In the genomic region with DNA sequence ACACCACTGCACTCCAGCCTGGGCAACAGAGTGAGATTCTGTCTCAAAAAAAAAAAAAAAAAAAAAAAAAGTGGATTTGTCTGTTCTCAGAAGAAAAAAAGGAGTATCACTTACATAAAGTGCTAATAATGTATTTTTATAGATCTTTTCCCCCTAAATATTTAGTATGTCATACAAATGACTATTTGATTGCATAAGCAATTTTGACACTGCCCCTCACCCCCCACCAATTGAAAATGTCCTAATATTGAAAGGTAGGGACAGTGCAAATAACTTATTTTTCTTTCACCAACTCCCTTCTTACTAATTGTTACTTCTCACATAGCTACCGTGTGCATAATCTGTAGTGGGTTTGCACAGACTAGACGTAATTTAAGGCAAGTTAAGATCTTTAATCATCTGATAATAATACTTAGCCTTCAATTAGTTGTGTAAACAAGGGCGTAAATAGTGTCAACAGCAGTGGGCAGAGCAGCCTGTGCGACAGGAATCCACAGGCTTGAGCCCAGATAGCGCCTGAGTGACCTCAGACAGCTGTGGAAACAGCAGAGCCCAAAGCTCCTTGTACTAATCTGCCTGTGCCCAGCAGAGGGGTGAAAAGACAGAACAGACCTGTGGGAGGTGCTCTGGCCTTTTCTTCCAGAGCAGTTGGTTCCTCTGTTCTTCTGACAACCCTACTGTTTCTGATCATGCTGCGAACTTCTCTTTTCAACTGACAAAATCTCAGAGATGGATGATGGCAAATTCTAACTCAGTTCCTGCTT, we compare ENCODE assay signal across 8 cellular contexts. TPM values are rescaled to one million over a fixed set of nuclear protein-coding genes. Genes with fewer than 3 reads are reported as not detected.
DNase-seq lines count a peak whose midpoint lies in the region; ATAC-seq and TF ChIP-seq lines count a peak whose summit lies in the region.

No MANE protein-coding gene starts in this region.

- H3K36me3 Mint-ChIP-seq in activated CD4-positive, alpha-beta memory T cell treated with anti-CD3 and anti-CD28 coated beads, Interleukin-2, amount 10 ng/mL, durations not matched to agents 7 days and 5 days (ENCODE audit: low read depth) = peaks cover 2% of the 10 kb centered on the region

- no peak overlapping the region for H3K27ac ChIP-seq in sigmoid colon

- peak; percentile 73 for TF ChIP-seq CTCF in GM10266 (IDR thresholded peaks at IDR 0.05; ENCODE audit: control insufficient read depth, insufficient read depth, low read depth, missing control alignments)
- TF ChIP-seq CTCF in fibroblast of mammary gland (conservative IDR thresholded peaks at IDR 0.05; ENCODE audit: control insufficient read depth, insufficient read depth, low read depth, low read length) = peak; percentile 55
- peak; percentile 5 to 43 (median 35) for TF ChIP-seq CTCF in sigmoid colon (IDR thresholded peaks at IDR 0.05)

- POLR2A ChIA-PET in activated CD4-positive, alpha-beta memory T cell treated with anti-CD3 and anti-CD28 coated beads, Interleukin-2, amount 10 ng/mL, durations not matched to agents 7 days and 5 days (lab: Charles Lee) = interaction anchor here (1.0 to 10.2 kb wide), 5 partner anchors 18 to 82 kb away, joined by 3 to 374 read pairs (median 5); no protein-coding TSS in a partner anchor

- no peak for TF ChIP-seq EP300 in sigmoid colon (IDR thresholded peaks at IDR 0.05)

- no peaks in the 10 kb centered on the region for H3K36me3 ChIP-seq in sigmoid colon

- no peak overlapping the region for H3K27ac Mint-ChIP-seq in activated CD4-positive, alpha-beta memory T cell treated with anti-CD3 and anti-CD28 coated beads, Interleukin-2, amount 10 ng/mL, durations not matched to agents 7 days and 5 days

- no peak overlapping the region for H3K4me3 Mint-ChIP-seq in activated CD4-positive, alpha-beta memory T cell treated with anti-CD3 and anti-CD28 coated beads, Interleukin-2, amount 10 ng/mL, durations not matched to agents 7 days and 5 days

- DNase-seq in ACHN = peak; percentile 68
- peak; percentile 71 for DNase-seq in GM10266 (ENCODE audit: extremely low spot score)
- DNase-seq in NCI-H748 (lab: John Stamatoyannopoulos, UW; ENCODE audit: unreplicated experiment) = peak; percentile 92
- DNase-seq in activated CD4-positive, alpha-beta memory T cell treated with anti-CD3 and anti-CD28 coated beads, Interleukin-2, amount 10 ng/mL, durations not matched to agents 7 days and 5 days = peak; percentile 67
- DNase-seq in fibroblast of mammary gland (ENCODE audit: low read depth) = peak; percentile 68
- DNase-seq in sigmoid colon = peak; percentile 67

- in situ Hi-C loops in ACHN (cut with HindIII; ENCODE audit: low pct_ligation_motif_present, low pct_unique_long_range_greater_than_20kb, low sequenced_read_pairs) = no loop called here

- no peaks in the 10 kb centered on the region for H3K9me3 ChIP-seq in sigmoid colon

- H3K4me1 ChIP-seq in sigmoid colon = peaks cover 0 to 8% (median 5%) of the 10 kb centered on the region in 4 donors

- CTCF ChIA-PET in activated CD4-positive, alpha-beta memory T cell treated with anti-CD3 and anti-CD28 coated beads, Interleukin-2, amount 10 ng/mL, durations not matched to agents 7 days and 5 days (lab: Charles Lee) = interaction anchor here (0.6 to 2.8 kb wide), 16 partner anchors 9 to 569 kb away, joined by 3 to 51 read pairs (median 5); no protein-coding TSS in a partner anchor

- no peaks in the 10 kb centered on the region for H3K27me3 ChIP-seq in sigmoid colon

- H3K9me3 Mint-ChIP-seq in activated CD4-positive, alpha-beta memory T cell treated with anti-CD3 and anti-CD28 coated beads, Interleukin-2, amount 10 ng/mL, durations not matched to agents 7 days and 5 days = no peaks in the 10 kb centered on the region

- 18 to 33% methylated on average over 6 of the region's 6 CpGs for WGBS in sigmoid colon, 2 donors

- intact Hi-C loops in sigmoid colon (cut with DNase I) = no loop called here

- no peak overlapping the region for H3K4me3 ChIP-seq in fibroblast of mammary gland (ENCODE audit: control insufficient read depth, low read depth, low read length)
- no peak overlapping the region for H3K4me3 ChIP-seq in sigmoid colon

- TF ChIP-seq POLR2A in sigmoid colon (IDR thresholded peaks at IDR 0.05) = no peak

- peaks cover 3% of the 10 kb centered on the region for H3K27me3 Mint-ChIP-seq in activated CD4-positive, alpha-beta memory T cell treated with anti-CD3 and anti-CD28 coated beads, Interleukin-2, amount 10 ng/mL, durations not matched to agents 7 days and 5 days

- peaks cover 51% of the 10 kb centered on the region for H3K4me1 Mint-ChIP-seq in activated CD4-positive, alpha-beta memory T cell treated with anti-CD3 and anti-CD28 coated beads, Interleukin-2, amount 10 ng/mL, durations not matched to agents 7 days and 5 days

- ATAC-seq in HG02885 (IDR thresholded peaks at IDR 0.05; ENCODE audit: poor library complexity, unreplicated experiment) = peak; percentile 31
- ATAC-seq in HG02970 (IDR thresholded peaks at IDR 0.05; ENCODE audit: low FRiP score, unreplicated experiment) = no peak

RNA-seq across cellular contexts. Expression of gene IER5, which starts 4.5 kb away (rescaled TPM):
- 10 to 100 TPM; 41.6 to 43.9 TPM for total RNA-seq in activated CD4-positive, alpha-beta memory T cell treated with anti-CD3 and anti-CD28 coated beads, Interleukin-2, amount 10 ng/mL, durations not matched to agents 7 days and 5 days
- 10 to 100 TPM in 1 of 4 donors, 1 to 10 TPM in 3; 7.7 to 11.5 (median 8.5) TPM for total RNA-seq in sigmoid colon
- polyA plus RNA-seq in sigmoid colon = 10 to 100 TPM in 2 of 3 donors, 1 to 10 TPM in 1; 9.6 to 11.7 (median 10.9) TPM

RNA-seq across cellular contexts. Expression of gene MR1, which starts 50.2 kb away (rescaled TPM):
- 10 to 100 TPM; 36.4 to 36.5 TPM for total RNA-seq in activated CD4-positive, alpha-beta memory T cell treated with anti-CD3 and anti-CD28 coated beads, Interleukin-2, amount 10 ng/mL, durations not matched to agents 7 days and 5 days
- total RNA-seq in sigmoid colon = 10 to 100 TPM; 10.3 to 12.2 (median 11.0) TPM
- polyA plus RNA-seq in sigmoid colon = 1 to 10 TPM; 1.8 to 8.4 (median 3.2) TPM
